Comparison of ENCODE assay signal across 21 cellular contexts in the genomic region with DNA sequence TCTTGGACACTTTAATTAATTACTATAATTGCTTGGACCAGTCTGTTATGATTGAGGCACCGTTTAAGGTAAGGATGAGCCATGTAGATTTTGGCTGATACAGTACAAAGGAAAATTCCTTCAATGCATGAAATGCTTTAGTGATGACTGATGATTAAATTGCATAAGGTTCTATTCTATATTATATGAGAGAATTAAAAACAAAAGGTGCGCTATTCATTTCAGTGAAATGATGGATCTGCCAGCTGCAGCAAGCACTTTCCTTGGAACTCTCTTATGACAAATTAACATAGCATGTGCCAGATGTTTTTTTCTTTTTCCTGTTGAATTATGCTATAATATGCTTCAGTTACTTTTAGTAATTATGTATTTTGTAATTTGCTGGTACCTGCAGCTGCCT.
"Had no signal": no experiment of that assay in that cellular context is flagged by ENCODE, and none has a peak within 500 bp of the region (broad histone marks: within the 10 kb centered on the region; RNA-seq: fewer than 3 reads in every experiment).

No MANE protein-coding gene starts in this region.

- H3K9ac ChIP-seq: parathyroid adenoma had no signal

- H3K27me3 ChIP-seq: colonic mucosa, esophagus squamous epithelium, right lobe of liver, tibial nerve, upper lobe of left lung had no signal

- ATAC-seq: left ventricle myocardium superior; lower lobe of right lung; stimulated activated naive B cell treated with anti-CD40 and anti-IgM and Interleukin-4, amounts not matched to agents 10 μg/mL and 1 μg/mL and 100 μg/mL, for 72 hours had no signal

- H3K36me3 ChIP-seq: colonic mucosa, esophagus squamous epithelium, lower lobe of right lung, right lobe of liver, thoracic aorta, tibial nerve, upper lobe of left lung had no signal

- H2AFZ ChIP-seq: parathyroid adenoma had no signal

- DNase-seq: colonic mucosa; effector CD8-positive, alpha-beta T cell; endodermal cell; esophagus squamous epithelium; hypothalamus; immature natural killer cell; left ventricle myocardium superior; lower lobe of right lung; natural killer cell; right lobe of liver; small intestine; stimulated activated CD4-positive, alpha-beta T cell treated with anti-CD3 and anti-CD28 coated beads, Interleukin-15, amount 100 ng/mL, for 24 hours; stimulated activated CD4-positive, alpha-beta T cell treated with anti-CD3 and anti-CD28 coated beads, Interleukin-2, amount 100 ng/mL, for 48 hours; stimulated activated naive B cell treated with anti-CD40 and anti-IgM and Interleukin-4, amounts not matched to agents 10 μg/mL and 1 μg/mL and 100 μg/mL, for 72 hours; upper lobe of left lung had no signal

- H3K27ac ChIP-seq: colonic mucosa, esophagus squamous epithelium, lower lobe of right lung, parathyroid adenoma, right lobe of liver, thoracic aorta, tibial nerve, upper lobe of left lung had no signal

- FAIRE-seq: frontal cortex, keratinocyte, small intestine, urothelium cell line had no signal

- H3K9me3 ChIP-seq: colonic mucosa, esophagus squamous epithelium, lower lobe of right lung, right lobe of liver, thoracic aorta, tibial nerve, upper lobe of left lung had no signal

- H3K4me1 ChIP-seq: colonic mucosa, esophagus squamous epithelium, parathyroid adenoma, right lobe of liver, tibial nerve, upper lobe of left lung had no signal

- H3K4me3 ChIP-seq: colonic mucosa, esophagus squamous epithelium, lower lobe of right lung, right lobe of liver, thoracic aorta, tibial nerve, upper lobe of left lung had no signal

- H3K79me2 ChIP-seq: parathyroid adenoma had no signal
